In genomic region chr1:165917166-165917565, GRCh38 we compare ENCODE assay signal across 24 cellular contexts.
"Had no signal": no experiment of that assay in that cellular context is flagged by ENCODE, and none has a peak within 500 bp of the region (broad histone marks: within the 10 kb centered on the region; RNA-seq: fewer than 3 reads in every experiment).

No MANE protein-coding gene starts in this region.

- H3K9me3 Mint-ChIP-seq: dendritic cell treated with granulocyte-macrophage colony-stimulating factor and Interleukin-4, amounts not matched to agents 40 ng/mL and 50 ng/mL, for 4 days; effector memory CD8-positive, alpha-beta T cell; endodermal cell had no signal

- H3K4me3 Mint-ChIP-seq: dendritic cell treated with granulocyte-macrophage colony-stimulating factor and Interleukin-4, amounts not matched to agents 40 ng/mL and 50 ng/mL, for 4 days; effector memory CD8-positive, alpha-beta T cell; endodermal cell had no signal

- H3K4me3 ChIP-seq: colonic mucosa, coronary artery, dorsolateral prefrontal cortex, esophagus muscularis mucosa, esophagus squamous epithelium, gastrocnemius medialis, gastroesophageal sphincter, heart left ventricle, heart right ventricle had no signal

- H3K9me3 ChIP-seq: colonic mucosa, esophagus muscularis mucosa, esophagus squamous epithelium, gastrocnemius medialis, gastroesophageal sphincter, heart left ventricle, heart right ventricle had no signal

- H3K27me3 ChIP-seq: colonic mucosa, dorsolateral prefrontal cortex, esophagus muscularis mucosa, foreskin keratinocyte, gastrocnemius medialis, gastroesophageal sphincter, heart left ventricle, heart right ventricle had no signal

- DNase-seq: colonic mucosa; cortex of kidney; dermis blood vessel endothelial cell; dorsolateral prefrontal cortex; effector CD4-positive, alpha-beta T cell; effector CD8-positive, alpha-beta T cell; effector memory CD4-positive, alpha-beta T cell; effector memory CD8-positive, alpha-beta T cell; endodermal cell; erythroblast; esophagus squamous epithelium; foreskin fibroblast; foreskin keratinocyte; foreskin melanocyte; gastrocnemius medialis; glutamatergic neuron; heart left ventricle; heart right ventricle had no signal

- H3K36me3 ChIP-seq: colonic mucosa, esophagus muscularis mucosa, esophagus squamous epithelium, gastrocnemius medialis, gastroesophageal sphincter, heart left ventricle, heart right ventricle had no signal

- H3K27ac ChIP-seq: colonic mucosa, coronary artery, dorsolateral prefrontal cortex, epithelial cell of prostate, esophagus muscularis mucosa, esophagus squamous epithelium, foreskin keratinocyte, gastrocnemius medialis, gastroesophageal sphincter, heart left ventricle, heart right ventricle had no signal

- H3K27me3 Mint-ChIP-seq: effector memory CD8-positive, alpha-beta T cell had no signal

- H3K27ac Mint-ChIP-seq: dendritic cell treated with granulocyte-macrophage colony-stimulating factor and Interleukin-4, amounts not matched to agents 40 ng/mL and 50 ng/mL, for 4 days; effector memory CD8-positive, alpha-beta T cell; endodermal cell had no signal

- H3K4me1 ChIP-seq: foreskin keratinocyte had no signal

- ATAC-seq: effector memory CD8-positive, alpha-beta T cell; esophagus mucosa; foreskin keratinocyte; gastrocnemius medialis; gastroesophageal sphincter; heart left ventricle; heart right ventricle had no signal
